ENCODE assay signal across 8 cellular contexts in the genomic region with DNA sequence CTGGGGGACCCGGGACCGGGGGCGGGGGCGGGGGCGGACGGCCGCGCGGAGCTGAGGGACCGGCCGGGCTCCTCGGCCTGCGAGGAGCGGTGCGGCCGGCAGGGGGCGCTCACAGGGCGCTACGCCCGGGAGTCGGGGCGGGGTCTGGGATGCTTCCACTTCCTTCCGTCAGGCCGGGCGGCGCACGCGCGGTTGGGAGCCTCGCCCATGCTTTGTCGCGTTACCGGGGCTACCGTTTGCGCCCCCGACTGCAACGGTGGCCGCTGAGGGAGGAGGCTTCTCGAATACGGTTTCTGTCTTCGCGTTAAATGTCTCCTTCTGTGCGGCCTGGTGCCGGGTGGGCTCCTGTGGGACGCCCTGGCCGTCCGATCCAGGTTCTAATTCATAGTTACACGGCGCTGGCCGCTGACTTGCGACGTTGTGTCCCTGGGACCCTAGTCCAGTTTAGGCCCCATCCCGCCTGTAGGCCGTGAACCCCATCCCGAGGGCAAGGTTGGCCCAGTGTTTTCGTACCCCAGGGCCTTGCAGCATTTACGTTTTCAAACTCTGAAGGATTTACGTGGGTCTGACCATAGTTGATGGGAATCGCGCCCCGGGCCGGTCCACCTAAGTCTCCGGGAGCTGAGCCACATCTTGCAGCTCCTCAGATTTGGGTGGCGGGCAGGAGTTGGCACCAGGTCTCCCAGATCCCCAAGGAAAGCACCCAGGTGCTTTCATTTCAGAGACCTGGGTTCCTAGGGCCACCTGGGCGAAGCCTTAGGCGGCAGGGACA. TPM values are rescaled to one million over a fixed set of nuclear protein-coding genes. Genes with fewer than 3 reads are reported as not detected.
DNase-seq lines count a peak whose midpoint lies in the region; ATAC-seq, FAIRE-seq and TF ChIP-seq lines count a peak whose summit lies in the region.

No MANE protein-coding gene starts in this region.

- no peak for FAIRE-seq in RCC 7860 (lab: Jason Lieb, UNC)

- H3K27ac Mint-ChIP-seq in activated T-helper 2 cell treated with anti-CD3 and anti-CD28 coated beads, Interferon-gamma antibody, Interleukin-2, Interleukin-4, amounts not matched to agents 10 μg/mL and 5 μg/mL and 100 μg/mL, durations not matched to agents 14 hours and 24 hours and 36 hours, result peak overlapping the region; percentile 77
- peak overlapping the region; percentile 92 to 93 for H3K27ac Mint-ChIP-seq in natural killer cell treated with Interleukin-12 subunit alpha and Interleukin-12 subunit beta and Interleukin-15 and Interleukin-18, amount 100 ng/mL, for 72 hours

- H3K4me1 ChIP-seq in KMS-11 (ENCODE audit: low read depth, poor library complexity, severe bottlenecking), result peaks cover 4% of the 10 kb centered on the region

- H3K4me3 Mint-ChIP-seq in activated T-helper 2 cell treated with anti-CD3 and anti-CD28 coated beads, Interferon-gamma antibody, Interleukin-2, Interleukin-4, amounts not matched to agents 10 μg/mL and 5 μg/mL and 100 μg/mL, durations not matched to agents 14 hours and 24 hours and 36 hours (ENCODE audit: low read depth), result peak overlapping the region; percentile 97
- peak overlapping the region; percentile 96 for H3K4me3 Mint-ChIP-seq in natural killer cell treated with Interleukin-12 subunit alpha and Interleukin-12 subunit beta and Interleukin-15 and Interleukin-18, amount 100 ng/mL, for 72 hours

- no peaks in the 10 kb centered on the region for H3K36me3 ChIP-seq in KMS-11 (ENCODE audit: insufficient read depth)

- H3K4me1 Mint-ChIP-seq in activated T-helper 2 cell treated with anti-CD3 and anti-CD28 coated beads, Interferon-gamma antibody, Interleukin-2, Interleukin-4, amounts not matched to agents 10 μg/mL and 5 μg/mL and 100 μg/mL, durations not matched to agents 14 hours and 24 hours and 36 hours (ENCODE audit: low read depth), result peaks cover 22% of the 10 kb centered on the region
- peaks cover 13% of the 10 kb centered on the region in 2 donors for H3K4me1 Mint-ChIP-seq in natural killer cell treated with Interleukin-12 subunit alpha and Interleukin-12 subunit beta and Interleukin-15 and Interleukin-18, amount 100 ng/mL, for 72 hours (ENCODE audit: low read depth in 2 of 2)

- H3K79me2 ChIP-seq in KMS-11 (ENCODE audit: insufficient read depth, low read depth), result no peaks in the 10 kb centered on the region; the same call in 1 of the 2 replicates

- intact Hi-C loops in activated T-helper 2 cell treated with anti-CD3 and anti-CD28 coated beads, Interferon-gamma antibody, Interleukin-2, Interleukin-4, amounts not matched to agents 10 μg/mL and 5 μg/mL and 100 μg/mL, durations not matched to agents 14 hours and 24 hours and 36 hours (cut with micrococcal nuclease), result loop anchor here (1.0 to 10.0 kb wide), 3 partner anchors 12 to 644 kb away; partner anchors contain the start of gene HCCS

- no peaks in the 10 kb centered on the region for H3K9me3 Mint-ChIP-seq in activated T-helper 2 cell treated with anti-CD3 and anti-CD28 coated beads, Interferon-gamma antibody, Interleukin-2, Interleukin-4, amounts not matched to agents 10 μg/mL and 5 μg/mL and 100 μg/mL, durations not matched to agents 14 hours and 24 hours and 36 hours
- H3K9me3 Mint-ChIP-seq in natural killer cell treated with Interleukin-12 subunit alpha and Interleukin-12 subunit beta and Interleukin-15 and Interleukin-18, amount 100 ng/mL, for 72 hours, result no peaks in the 10 kb centered on the region

- peak; percentile 48; the same call in 1 of the 2 replicates for TF ChIP-seq CTCF in KMS-11 (conservative IDR thresholded peaks at IDR 0.05; ENCODE audit: low read depth, low read length)

- H3K9ac ChIP-seq in KMS-11, result peak overlapping the region; percentile 87

- no peak overlapping the region for H3K4me3 ChIP-seq in KMS-11 (IDR thresholded peaks at IDR 0.05; ENCODE audit: insufficient read depth, low read depth, low read length)

- H2AFZ ChIP-seq in KMS-11 (ENCODE audit: low read depth), result peak overlapping the region; percentile 78

- H4K20me1 ChIP-seq in KMS-11 (ENCODE audit: insufficient read depth), result no peaks in the 10 kb centered on the region

- peak overlapping the region; percentile 36; the same call in 1 of the 2 replicates for H3K4me2 ChIP-seq in KMS-11

- H3K36me3 Mint-ChIP-seq in activated T-helper 2 cell treated with anti-CD3 and anti-CD28 coated beads, Interferon-gamma antibody, Interleukin-2, Interleukin-4, amounts not matched to agents 10 μg/mL and 5 μg/mL and 100 μg/mL, durations not matched to agents 14 hours and 24 hours and 36 hours (ENCODE audit: low read depth), result peaks cover 25% of the 10 kb centered on the region
- peaks cover 8% of the 10 kb centered on the region for H3K36me3 Mint-ChIP-seq in natural killer cell treated with Interleukin-12 subunit alpha and Interleukin-12 subunit beta and Interleukin-15 and Interleukin-18, amount 100 ng/mL, for 72 hours

- peak overlapping the region; percentile 84 for H3K27ac ChIP-seq in KMS-11

- DNase-seq in DMS 273 (lab: John Stamatoyannopoulos, UW; ENCODE audit: unreplicated experiment) (peak; percentile 96), RCC 7860 (ENCODE audit: low spot score) (peak; percentile 58), fibroblast of peridontal ligament (ENCODE audit: extremely low read depth) (peak; percentile 73)
- DNase-seq in activated T-helper 2 cell treated with anti-CD3 and anti-CD28 coated beads, Interferon-gamma antibody, Interleukin-2, Interleukin-4, amounts not matched to agents 10 μg/mL and 5 μg/mL and 100 μg/mL, durations not matched to agents 14 hours and 24 hours and 36 hours (ENCODE audit: low spot score), result peak; percentile 82
- DNase-seq in natural killer cell treated with Interleukin-12 subunit alpha and Interleukin-12 subunit beta and Interleukin-15 and Interleukin-18, amount 100 ng/mL, for 72 hours (ENCODE audit: low spot score), result peak; percentile 91
- peak; percentile 80 to 91 (median 84) for DNase-seq in stimulated activated naive CD4-positive, alpha-beta T cell (lab: John Stamatoyannopoulos, UW)

- peaks cover 24% of the 10 kb centered on the region for H3K27me3 Mint-ChIP-seq in activated T-helper 2 cell treated with anti-CD3 and anti-CD28 coated beads, Interferon-gamma antibody, Interleukin-2, Interleukin-4, amounts not matched to agents 10 μg/mL and 5 μg/mL and 100 μg/mL, durations not matched to agents 14 hours and 24 hours and 36 hours (ENCODE audit: low read depth)
- peaks cover 2 to 5% of the 10 kb centered on the region in 2 donors for H3K27me3 Mint-ChIP-seq in natural killer cell treated with Interleukin-12 subunit alpha and Interleukin-12 subunit beta and Interleukin-15 and Interleukin-18, amount 100 ng/mL, for 72 hours

- peak; percentile 38 for ATAC-seq in GM21526 (IDR thresholded peaks at IDR 0.05; ENCODE audit: low FRiP score, unreplicated experiment)
- peak; percentile 86 to 89 for ATAC-seq in natural killer cell treated with Interleukin-12 subunit alpha and Interleukin-12 subunit beta and Interleukin-15 and Interleukin-18, amount 100 ng/mL, for 72 hours

- no peaks in the 10 kb centered on the region for H3K27me3 ChIP-seq in KMS-11 (ENCODE audit: insufficient read depth, low read depth)

RNA-seq across cellular contexts. Expression of gene MSL3, which starts 0.5 kb away (rescaled TPM):
- 32.5 and 37.6 TPM in 2 replicates for total RNA-seq in activated T-helper 2 cell treated with anti-CD3 and anti-CD28 coated beads, Interferon-gamma antibody, Interleukin-2, Interleukin-4, amounts not matched to agents 10 μg/mL and 5 μg/mL and 100 μg/mL, durations not matched to agents 14 hours and 24 hours and 36 hours
- total RNA-seq in natural killer cell treated with Interleukin-12 subunit alpha and Interleukin-12 subunit beta and Interleukin-15 and Interleukin-18, amount 100 ng/mL, for 72 hours, result 10 to 100 TPM; 23.9 to 34.9 TPM
